ENCODE assay signal across 17 cellular contexts in the genomic region with DNA sequence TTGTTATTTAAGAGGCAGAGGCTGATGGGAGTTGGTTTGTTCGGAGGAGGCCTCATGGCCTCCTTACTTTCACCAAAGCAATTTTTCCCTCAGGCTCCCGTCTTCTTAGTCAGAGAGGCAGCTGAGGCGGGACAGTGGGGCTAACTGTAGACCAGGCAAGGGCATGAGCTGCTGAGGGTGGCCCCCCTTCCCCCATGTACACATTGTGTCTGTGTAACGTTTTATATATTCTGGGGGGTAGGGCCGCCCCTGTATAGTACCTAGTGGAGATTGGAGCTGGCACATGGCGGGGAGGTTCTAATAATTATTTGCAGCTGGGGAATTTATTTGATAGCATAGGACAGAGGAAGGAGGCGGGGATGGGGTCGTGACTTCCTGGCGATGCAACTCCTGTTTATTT. TPM values are rescaled to one million over a fixed set of nuclear protein-coding genes. Genes with fewer than 3 reads are reported as not detected.
DNase-seq lines count a peak whose midpoint lies in the region; ATAC-seq and TF ChIP-seq lines count a peak whose summit lies in the region.
"Had no signal": no experiment of that assay in that cellular context is flagged by ENCODE, and none has a peak within 500 bp of the region (broad histone marks: within the 10 kb centered on the region; RNA-seq: fewer than 3 reads in every experiment).

No MANE protein-coding gene starts in this region.

- H3K9ac ChIP-seq in SK-N-MC (ENCODE audit: insufficient read length) = no peak overlapping the region

- H3K27ac Mint-ChIP-seq in activated CD8-positive, alpha-beta memory T cell treated with anti-CD3 and anti-CD28 coated beads, Interleukin-2, amount 10 ng/mL, durations not matched to agents 7 days and 5 days = no peak overlapping the region
- peak overlapping the region; percentile 25 for H3K27ac Mint-ChIP-seq in dendritic cell treated with granulocyte-macrophage colony-stimulating factor and Interleukin-4, amounts not matched to agents 40 ng/mL and 50 ng/mL, for 4 days

- H3K36me3 ChIP-seq in SK-N-MC (ENCODE audit: insufficient read depth, low read length) (no peaks in the 10 kb centered on the region), vagina (no peaks in the 10 kb centered on the region), uterus (no peaks in the 10 kb centered on the region)
- H3K36me3 ChIP-seq: HAP-1 had no signal

- ATAC-seq in activated CD8-positive, alpha-beta memory T cell treated with anti-CD3 and anti-CD28 coated beads, Interleukin-2, amount 10 ng/mL, durations not matched to agents 7 days and 5 days = no peak
- ATAC-seq in HG03460 (IDR thresholded peaks at IDR 0.05; ENCODE audit: unreplicated experiment) = no peak
- ATAC-seq in HG02571 (IDR thresholded peaks at IDR 0.05; ENCODE audit: unreplicated experiment) = no peak

- no peak for TF ChIP-seq CTCF in vagina (IDR thresholded peaks at IDR 0.05)
- no peak for TF ChIP-seq CTCF in uterus (IDR thresholded peaks at IDR 0.05)

- no peaks in the 10 kb centered on the region for H3K9me3 Mint-ChIP-seq in activated CD8-positive, alpha-beta memory T cell treated with anti-CD3 and anti-CD28 coated beads, Interleukin-2, amount 10 ng/mL, durations not matched to agents 7 days and 5 days (ENCODE audit: low read depth)
- H3K9me3 Mint-ChIP-seq in dendritic cell treated with granulocyte-macrophage colony-stimulating factor and Interleukin-4, amounts not matched to agents 40 ng/mL and 50 ng/mL, for 4 days = no peaks in the 10 kb centered on the region
- H3K9me3 Mint-ChIP-seq: IgD-negative memory B cell had no signal

- H3K4me1 ChIP-seq in vagina (peaks cover 16% of the 10 kb centered on the region), uterus (no peaks in the 10 kb centered on the region)

- H3K4me3 ChIP-seq in SK-N-MC (no peak overlapping the region), vagina (no peak overlapping the region), uterus (no peak overlapping the region)
- H3K4me3 ChIP-seq: HAP-1, PC-9 had no signal

- H3K4me1 Mint-ChIP-seq in activated CD8-positive, alpha-beta memory T cell treated with anti-CD3 and anti-CD28 coated beads, Interleukin-2, amount 10 ng/mL, durations not matched to agents 7 days and 5 days = peaks cover 25% of the 10 kb centered on the region
- H3K4me1 Mint-ChIP-seq in dendritic cell treated with granulocyte-macrophage colony-stimulating factor and Interleukin-4, amounts not matched to agents 40 ng/mL and 50 ng/mL, for 4 days (ENCODE audit: low read depth) = peaks cover 9% of the 10 kb centered on the region

- intact Hi-C loops in dendritic cell treated with granulocyte-macrophage colony-stimulating factor and Interleukin-4, amounts not matched to agents 40 ng/mL and 50 ng/mL, for 4 days (cut with micrococcal nuclease) = no loop called here
- intact Hi-C loops in vagina (cut with DNase I) = no loop called here
- intact Hi-C loops in uterus (cut with DNase I; ENCODE audit: low total_unique reads) = no loop called here

- H3K27me3 ChIP-seq in vagina (no peaks in the 10 kb centered on the region), uterus (no peaks in the 10 kb centered on the region)

- TF ChIP-seq POLR2A in vagina (IDR thresholded peaks at IDR 0.05) = no peak
- TF ChIP-seq POLR2A in uterus (IDR thresholded peaks at IDR 0.05) = no peak

- CTCF ChIA-PET in activated CD8-positive, alpha-beta memory T cell treated with anti-CD3 and anti-CD28 coated beads, Interleukin-2, amount 10 ng/mL, durations not matched to agents 7 days and 5 days (lab: Charles Lee) = interaction anchor here (0.7 to 3.1 kb wide), 10 partner anchors 10 to 376 kb away, joined by 3 to 19 read pairs (median 4); no protein-coding TSS in a partner anchor

- DNase-seq in activated CD8-positive, alpha-beta memory T cell treated with anti-CD3 and anti-CD28 coated beads, Interleukin-2, amount 10 ng/mL, durations not matched to agents 7 days and 5 days = peak; percentile 25
- DNase-seq in activated CD8-positive, alpha-beta memory T cell treated with anti-CD3 and anti-CD28 coated beads, Interleukin-2, amount 50 U/mL, for 4 hours = no peak
- DNase-seq in SK-N-MC (ENCODE audit: low read depth, low spot score) (no peak), vagina (ENCODE audit: extremely low spot score in 2 of 2) (no peak), uterus (no peak)
- DNase-seq: DMS153, NCI-H1092, NCI-H2107, SHP77 treated with DMSO at 0.1 percent for 48 hours had no signal

- peaks cover 3% of the 10 kb centered on the region for H3K27me3 Mint-ChIP-seq in activated CD8-positive, alpha-beta memory T cell treated with anti-CD3 and anti-CD28 coated beads, Interleukin-2, amount 10 ng/mL, durations not matched to agents 7 days and 5 days
- peaks cover under 1% of the 10 kb centered on the region for H3K27me3 Mint-ChIP-seq in dendritic cell treated with granulocyte-macrophage colony-stimulating factor and Interleukin-4, amounts not matched to agents 40 ng/mL and 50 ng/mL, for 4 days
- H3K27me3 Mint-ChIP-seq: IgD-negative memory B cell had no signal

- 0 out of 2 replicates have a peak overlapping the region, but pooled peaks have one; percentile 19 for H3K27ac ChIP-seq in SK-N-MC
- peak overlapping the region; percentile 61 for H3K27ac ChIP-seq in vagina
- H3K27ac ChIP-seq in uterus = peak overlapping the region in 1 of 2 donors; percentile 33
- H3K27ac ChIP-seq: 22Rv1, C4-2B, PC-9 had no signal

- H3K9me3 ChIP-seq in SK-N-MC (ENCODE audit: low read depth, low read length) (no peaks in the 10 kb centered on the region; the same call in 1 of the 2 replicates), vagina (no peaks in the 10 kb centered on the region), uterus (no peaks in the 10 kb centered on the region)
- H3K9me3 ChIP-seq: HAP-1 had no signal

- H3K36me3 Mint-ChIP-seq in activated CD8-positive, alpha-beta memory T cell treated with anti-CD3 and anti-CD28 coated beads, Interleukin-2, amount 10 ng/mL, durations not matched to agents 7 days and 5 days = no peaks in the 10 kb centered on the region
- no peaks in the 10 kb centered on the region for H3K36me3 Mint-ChIP-seq in dendritic cell treated with granulocyte-macrophage colony-stimulating factor and Interleukin-4, amounts not matched to agents 40 ng/mL and 50 ng/mL, for 4 days (ENCODE audit: low read depth)
- H3K36me3 Mint-ChIP-seq: IgD-negative memory B cell had no signal

- no peak overlapping the region for H3K4me3 Mint-ChIP-seq in activated CD8-positive, alpha-beta memory T cell treated with anti-CD3 and anti-CD28 coated beads, Interleukin-2, amount 10 ng/mL, durations not matched to agents 7 days and 5 days
- H3K4me3 Mint-ChIP-seq in dendritic cell treated with granulocyte-macrophage colony-stimulating factor and Interleukin-4, amounts not matched to agents 40 ng/mL and 50 ng/mL, for 4 days = no peak overlapping the region
- H3K4me3 Mint-ChIP-seq: IgD-negative memory B cell had no signal

RNA-seq across cellular contexts. Expression of gene NGRN, which starts 35.1 kb away (rescaled TPM):
- total RNA-seq in activated CD8-positive, alpha-beta memory T cell treated with anti-CD3 and anti-CD28 coated beads, Interleukin-2, amount 10 ng/mL, durations not matched to agents 7 days and 5 days = 10 to 100 TPM; 30.1 to 34.9 TPM
- 59.2 TPM for total RNA-seq in vagina
- 100 to 1,000 TPM in 1 of 4 donors, 10 to 100 TPM in 3; 35.6 to 119 (median 69.4) TPM for total RNA-seq in uterus

RNA-seq across cellular contexts. Expression of gene TTLL13, which starts 51.2 kb away (rescaled TPM):
- total RNA-seq in activated CD8-positive, alpha-beta memory T cell treated with anti-CD3 and anti-CD28 coated beads, Interleukin-2, amount 10 ng/mL, durations not matched to agents 7 days and 5 days = 1 to 10 TPM in 1 of 2 experiments, under 1 TPM in 1; 0.80 to 1.1 TPM
- total RNA-seq in vagina (not detected), uterus (under 1 TPM in 1 of 4 donors, not detected in 3; 0.41 TPM)

RNA-seq across cellular contexts. Expression of gene ZNF774, which starts 51.5 kb away (rescaled TPM):
- total RNA-seq in activated CD8-positive, alpha-beta memory T cell treated with anti-CD3 and anti-CD28 coated beads, Interleukin-2, amount 10 ng/mL, durations not matched to agents 7 days and 5 days = 1 to 10 TPM; 1.6 to 2.1 TPM
- total RNA-seq in vagina (8.3 TPM), uterus (1 to 10 TPM in 3 of 4 donors, under 1 TPM in 1; 0.51 to 5.5 (median 3.8) TPM)
